Comparison of ENCODE assay signal across 12 cellular contexts in the genomic region with DNA sequence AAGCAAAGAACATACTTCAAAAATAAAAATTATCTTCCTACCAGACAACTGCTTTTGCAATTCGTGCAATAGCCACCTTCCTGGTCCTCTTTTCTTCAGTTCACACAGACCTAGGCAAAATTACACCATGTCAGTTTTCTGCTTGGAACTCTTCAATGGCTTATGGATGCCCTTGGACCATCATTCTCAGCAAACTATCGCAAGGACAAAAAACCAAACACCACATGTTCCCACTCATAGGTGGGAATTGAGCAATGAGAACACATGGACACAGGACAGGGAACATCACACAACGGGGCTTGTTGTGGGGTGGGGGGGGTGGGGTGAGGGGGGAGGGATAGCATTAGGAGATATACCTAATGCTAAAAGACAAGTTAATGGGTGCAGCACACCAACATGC. TPM values are rescaled to one million over a fixed set of nuclear protein-coding genes. Genes with fewer than 3 reads are reported as not detected.
"Had no signal": no experiment of that assay in that cellular context is flagged by ENCODE, and none has a peak within 500 bp of the region (broad histone marks: within the 10 kb centered on the region; RNA-seq: fewer than 3 reads in every experiment).

No MANE protein-coding gene starts in this region.

- H3K27ac Mint-ChIP-seq: GM23338, H9, HFFc6 had no signal

- H3K4me1 ChIP-seq: HAP-1 had no signal

- H3K9ac ChIP-seq: GM23248 had no signal

- H3K9me3 Mint-ChIP-seq: GM23338, H9, HFFc6 had no signal

- H2AFZ ChIP-seq: GM23248, GM23338 had no signal

- H3K9me3 ChIP-seq: HAP-1 had no signal

- H3K27ac ChIP-seq: GM23248 had no signal

- H3K4me3 ChIP-seq: GM23248, GM23338, HAP-1 had no signal

- H3K4me3 Mint-ChIP-seq: GM23338, H9, HFFc6 had no signal

- ATAC-seq: GM23338, HCT116 had no signal

- DNase-seq: GM23248, GOT3, H7, H9, HCEC 1CT, HFFc6 had no signal

- H3K4me2 ChIP-seq: GM23338 had no signal

- FAIRE-seq: H1, H54 had no signal

- H3K36me3 ChIP-seq: HAP-1 had no signal

RNA-seq across cellular contexts. Expression of gene PLSCR5, which starts 29.2 kb away (rescaled TPM):
- total RNA-seq: GM23248, GM23338, H1, H4, H7, H9, HFFc6 had no signal
- polyA plus RNA-seq: GM23248, GM23338, H1 had no signal
